1 cellular context compared by ENCODE assay signal in genomic region chr7:7190142-7190541, GRCh38.
TF ChIP-seq lines count a peak whose summit lies in the region.

No MANE protein-coding gene starts in this region.

TF ChIP-seq in K562, 482 proteins besides CTCF, POLR2A, EP300 and RAD21 (continued from another document):
- TF ChIP-seq GMEB1 (CRISPR knock-in tag; IDR thresholded peaks at IDR 0.05): no peak
- TF ChIP-seq JUND (IDR thresholded peaks at IDR 0.05; ENCODE audit: borderline replicate concordance, low read depth, low read length): peak; percentile 2; the same call in 1 of the 2 replicates
- TF ChIP-seq JUND (tag; IDR thresholded peaks at IDR 0.05; ENCODE audit: borderline replicate concordance, low read depth, low read length): no peak
- peak; percentile 58; the same call in 1 of the 2 replicates for TF ChIP-seq MAFK (IDR thresholded peaks at IDR 0.05; ENCODE audit: low read length)
- TF ChIP-seq MAFF (IDR thresholded peaks at IDR 0.05; ENCODE audit: low read length): peak; percentile 55; the same call in 1 of the 2 replicates
- TF ChIP-seq POLR2AphosphoS5 (IDR thresholded peaks at IDR 0.05; ENCODE audit: control insufficient read depth, insufficient read depth, low read depth, low read length): no peak
- no peak for TF ChIP-seq ZBTB33 (CRISPR knock-in tag; IDR thresholded peaks at IDR 0.05)
- peak; percentile 65 for TF ChIP-seq ZNF316 (IDR thresholded peaks at IDR 0.05)
- no peak for TF ChIP-seq ELF1 (tag; IDR thresholded peaks at IDR 0.05)
- no peak for TF ChIP-seq TCF3 (CRISPR knock-in tag; IDR thresholded peaks at IDR 0.05)
- no peak for TF ChIP-seq TAF15 (IDR thresholded peaks at IDR 0.05; ENCODE audit: low read depth, low read length)
- TF ChIP-seq NCOR1 (IDR thresholded peaks at IDR 0.05): peak; percentile 58
- no peak for TF ChIP-seq RREB1 (CRISPR knock-in tag; IDR thresholded peaks at IDR 0.05)
- TF ChIP-seq FIP1L1 (IDR thresholded peaks at IDR 0.05; ENCODE audit: low read depth, low read length, poor library complexity, severe bottlenecking): no peak
- TF ChIP-seq, protein P1, sequence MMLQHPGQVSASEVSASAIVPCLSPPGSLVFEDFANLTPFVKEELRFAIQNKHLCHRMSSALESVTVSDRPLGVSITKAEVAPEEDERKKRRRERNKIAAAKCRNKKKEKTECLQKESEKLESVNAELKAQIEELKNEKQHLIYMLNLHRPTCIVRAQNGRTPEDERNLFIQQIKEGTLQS (IDR thresholded peaks at IDR 0.05): no peak
- TF ChIP-seq, protein P1 (CRISPR knock-in tag; conservative IDR thresholded peaks at IDR 0.05): 0 out of 2 replicates have a peak, but pooled peaks have one; percentile 27
- peak; percentile 69 for TF ChIP-seq C11orf30 (IDR thresholded peaks at IDR 0.05; ENCODE audit: low read depth)
- TF ChIP-seq TGIF2 (CRISPR knock-in tag; IDR thresholded peaks at IDR 0.05): no peak
- TF ChIP-seq PRDM10 (IDR thresholded peaks at IDR 0.05; ENCODE audit: partially characterized antibody): peak; percentile 61
- no peak for TF ChIP-seq KDM5B (IDR thresholded peaks at IDR 0.05; ENCODE audit: insufficient replicate concordance, low read depth, low read length)
- TF ChIP-seq SMAD4 (CRISPR knock-in tag; conservative IDR thresholded peaks at IDR 0.05): peak; percentile 73; the same call in 1 of the 2 replicates
- TF ChIP-seq TCF7 (IDR thresholded peaks at IDR 0.05; ENCODE audit: borderline replicate concordance): no peak
- TF ChIP-seq NRF1 (conservative IDR thresholded peaks at IDR 0.05 in 1 of 2, IDR thresholded peaks at IDR 0.05 in 1 of 2): no peak
- no peak for TF ChIP-seq RERE (CRISPR knock-in tag; IDR thresholded peaks at IDR 0.05; ENCODE audit: borderline replicate concordance)
- TF ChIP-seq ZNF695 (CRISPR knock-in tag; IDR thresholded peaks at IDR 0.05): no peak
- 0 out of 2 replicates have a peak, but pooled peaks have one; percentile 49 for TF ChIP-seq MAFG (tag; conservative IDR thresholded peaks at IDR 0.05)
- no peak for TF ChIP-seq SMARCA4 (IDR thresholded peaks at IDR 0.05)
